ENCODE assay signal across 1 cellular context in genomic region chr1:19438552-19439196, GRCh38.
TF ChIP-seq lines count a peak whose summit lies in the region.

No MANE protein-coding gene starts in this region.

TF ChIP-seq in GM23338, 12 proteins besides CTCF, POLR2A, EP300 and RAD21:
- TF ChIP-seq STAT1 (IDR thresholded peaks at IDR 0.05; ENCODE audit: unreplicated experiment) (no peak), EZH2phosphoT487 (IDR thresholded peaks at IDR 0.05; ENCODE audit: unreplicated experiment) (no peak), NANOG (IDR thresholded peaks at IDR 0.05; ENCODE audit: borderline replicate concordance) (no peak), POLR2AphosphoS5 (IDR thresholded peaks at IDR 0.05; ENCODE audit: low read depth) (no peak), CREB1 (CRISPR knock-in tag; IDR thresholded peaks at IDR 0.05; ENCODE audit: low read depth) (no peak), ETS1 (IDR thresholded peaks at IDR 0.05) (no peak), ZNF331 (CRISPR knock-in tag; IDR thresholded peaks at IDR 0.05; ENCODE audit: low read depth) (no peak), EZH2 (IDR thresholded peaks at IDR 0.05; ENCODE audit: low read depth, unreplicated experiment) (no peak), REST (IDR thresholded peaks at IDR 0.05; ENCODE audit: unreplicated experiment) (no peak), ZNF114 (CRISPR knock-in tag; IDR thresholded peaks at IDR 0.05) (no peak)
